In the genomic region with DNA sequence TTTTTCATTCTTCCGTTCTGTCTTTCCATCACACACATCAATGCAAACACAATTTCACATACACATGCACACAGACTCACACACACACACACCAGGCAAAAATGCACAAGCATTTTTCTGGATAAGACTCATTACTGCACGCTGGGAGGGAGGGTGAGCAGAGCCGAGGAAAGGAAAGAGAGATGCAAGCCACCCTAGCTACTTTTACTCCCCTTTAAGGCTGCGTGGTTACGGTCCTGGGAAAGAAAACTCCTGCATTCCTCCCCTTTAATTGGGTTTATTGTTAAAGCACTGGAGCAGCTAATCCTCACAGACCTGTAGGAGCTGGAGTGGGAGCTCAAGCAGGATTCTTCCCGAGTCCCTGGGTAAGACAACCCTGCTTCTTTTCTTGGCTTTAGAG, we compare ENCODE assay signal across 11 cellular contexts. TPM values are rescaled to one million over a fixed set of nuclear protein-coding genes. Genes with fewer than 3 reads are reported as not detected.
DNase-seq lines count a peak whose midpoint lies in the region; ATAC-seq and TF ChIP-seq lines count a peak whose summit lies in the region.
"Had no signal": no experiment of that assay in that cellular context is flagged by ENCODE, and none has a peak within 500 bp of the region (broad histone marks: within the 10 kb centered on the region; RNA-seq: fewer than 3 reads in every experiment).

Gene CAMK1G, plus strand, starts transcription at position 307 of the 400 bp plus-strand sequence. CDS start 11,270 bp downstream, outside the sequence.

- H3K27ac ChIP-seq in SJCRH30 (no peak within 1 kb of the TSS), foreskin keratinocyte (no peak within 1 kb of the TSS)

- CTCF ChIA-PET in GM10248 (lab: Yijun Ruan, JAX): interaction anchor here (1.4 to 17.0 kb wide), 9 partner anchors 14 to 165 kb away, joined by 3 to 144 read pairs (median 6); no protein-coding TSS in a partner anchor

- H3K4me3 ChIP-seq in SJCRH30: no peak within 1 kb of the TSS

- no peaks in the 10 kb centered on the region; the same call in 1 of the 2 replicates for H3K4me1 ChIP-seq in SJCRH30
- peaks cover 7% of the 10 kb centered on the region for H3K4me1 ChIP-seq in foreskin keratinocyte

- in situ Hi-C loops in KBM-7 (cut with MboI; ENCODE audit: low pct_unique_long_range_greater_than_20kb, low sequenced_read_pairs): loop anchor here (25.0 kb wide), 1 partner anchor 104 kb away; the partner anchor contains the start of gene G0S2

- H3K27me3 ChIP-seq in SJCRH30 (0 out of 2 replicates have a peak, but pooled peaks cover 3% of the 10 kb centered on the region), foreskin keratinocyte (peaks cover 17% of the 10 kb centered on the region)

- POLR2A ChIA-PET in GM10248 (lab: Yijun Ruan, JAX): no interaction called here

- no peaks in the 10 kb centered on the region for H3K36me3 ChIP-seq in SJCRH30

- no peak for TF ChIP-seq CTCF in foreskin keratinocyte (conservative IDR thresholded peaks at IDR 0.05)
- no peak for TF ChIP-seq CTCF in GM10248 (IDR thresholded peaks at IDR 0.05; ENCODE audit: control extremely low read depth, extremely low read depth, low read depth, missing control alignments)

- peak; percentile 50 for DNase-seq in GM04504 (ENCODE audit: low read depth)
- DNase-seq in SJCRH30: peak; percentile 22 to 54
- DNase-seq in foreskin keratinocyte: peak in 1 of 2 donors; percentile 35
- DNase-seq in putamen (ENCODE audit: low spot score): peak; percentile 76
- no peak for DNase-seq in KBM-7
- DNase-seq in GM10248 (ENCODE audit: extremely low spot score): no peak
- DNase-seq in activated CD4-positive, CD25-positive, alpha-beta regulatory T cell (lab: John Stamatoyannopoulos, UW): no peak
- DNase-seq: activated CD8-positive, alpha-beta T cell treated with anti-CD3 and anti-CD28 coated beads, Interleukin-2, amount 10 ng/mL, durations not matched to agents 7 days and 5 days; NCI-H526 treated with DMSO at 0.1 percent for 48 hours had no signal

- H3K9me3 ChIP-seq in SJCRH30 (replicated peaks): no peaks in the 10 kb centered on the region

- ATAC-seq in foreskin keratinocyte: peak; percentile 25
- ATAC-seq in GM18498 (IDR thresholded peaks at IDR 0.05; ENCODE audit: unreplicated experiment): no peak
- ATAC-seq: activated CD8-positive, alpha-beta T cell treated with anti-CD3 and anti-CD28 coated beads, Interleukin-2, amount 10 ng/mL, durations not matched to agents 7 days and 5 days had no signal

RNA-seq across cellular contexts. Expression of gene CAMK1G, which starts in this region (rescaled TPM):
- not detected in 2 replicates for total RNA-seq in SJCRH30 (2014; rRNA removed; shearing (Covaris generic))
- total RNA-seq in foreskin keratinocyte: not detected in 2 replicates
- polyA plus RNA-seq in foreskin keratinocyte: not detected in 2 replicates
- total RNA-seq: activated CD8-positive, alpha-beta T cell treated with anti-CD3 and anti-CD28 coated beads, Interleukin-2, amount 10 ng/mL, durations not matched to agents 7 days and 5 days; omental fat pad had no signal

Comparison
In these comparisons a context has a peak if more than half of its experiments do, and no peak if none do; other contexts are left out.
1. Peak in DNase-seq in SJCRH30; RNA of the gene not detected or under 1 TPM.
2. Peak in ATAC-seq in foreskin keratinocyte; RNA of the gene not detected or under 1 TPM.
3. DNase-seq: peak in GM04504 (single experiment) and putamen (single experiment); none in KBM-7 (single experiment), GM10248 (single experiment) and activated CD4-positive, CD25-positive, alpha-beta regulatory T cell (0 of 4).